ENCODE assay signal across 7 cellular contexts in genomic region chr3:121834079-121834730, GRCh38. TPM values are rescaled to one million over a fixed set of nuclear protein-coding genes. Genes with fewer than 3 reads are reported as not detected.
DNase-seq lines count a peak whose midpoint lies in the region; ATAC-seq and TF ChIP-seq lines count a peak whose summit lies in the region.

No MANE protein-coding gene starts in this region.

- WGBS in iPS DF 6.9 (ENCODE audit: insufficient coverage, insufficient read length) = 100% methylated on average over 1 of the region's 18 CpGs

- H3K9me3 ChIP-seq in ES-I3 (ENCODE audit: control insufficient read depth, insufficient read depth, low read length) (no peaks in the 10 kb centered on the region), iPS DF 6.9 (ENCODE audit: control insufficient read depth, insufficient read depth, low read length) (no peaks in the 10 kb centered on the region), skeletal muscle satellite cell (replicated peaks; ENCODE audit: low read length) (no peaks in the 10 kb centered on the region)

- DNase-seq in activated naive CD8-positive, alpha-beta T cell treated with anti-CD3 and anti-CD28 coated beads, Interleukin-2, amount 10 ng/mL, durations not matched to agents 7 days and 5 days = peak; percentile 35
- DNase-seq in iPS DF 6.9 (ENCODE audit: low read depth, low spot score) = no peak
- DNase-seq in KG1 (lab: John Stamatoyannopoulos, UW) = no peak
- DNase-seq in occipital lobe (lab: John Stamatoyannopoulos, UW) = no peak

- ATAC-seq in activated naive CD8-positive, alpha-beta T cell treated with anti-CD3 and anti-CD28 coated beads, Interleukin-2, amount 10 ng/mL, durations not matched to agents 7 days and 5 days (ENCODE audit: low read depth) = no peak

- H3K4me1 ChIP-seq in ES-I3 (ENCODE audit: insufficient read depth, low read length) = peaks cover 5% of the 10 kb centered on the region; the same call in 1 of the 2 replicates
- H3K4me1 ChIP-seq in iPS DF 6.9 (ENCODE audit: control insufficient read depth, insufficient read depth, low read length) = no peaks in the 10 kb centered on the region
- peaks cover 8% of the 10 kb centered on the region for H3K4me1 ChIP-seq in skeletal muscle satellite cell (ENCODE audit: control insufficient read depth, insufficient read depth, low read length)

- H3K27ac ChIP-seq in iPS DF 6.9 (ENCODE audit: low read length) = no peak overlapping the region

- H3K27me3 ChIP-seq in iPS DF 6.9 (ENCODE audit: control insufficient read depth, insufficient read depth, low read length) = peaks cover 1% of the 10 kb centered on the region; the same call in 1 of the 2 replicates
- no peaks in the 10 kb centered on the region for H3K27me3 ChIP-seq in skeletal muscle satellite cell (ENCODE audit: control insufficient read depth, insufficient read depth, low read length)

- H3K9ac ChIP-seq in ES-I3 (ENCODE audit: low read depth, low read length) = peak overlapping the region; percentile 83
- peak overlapping the region; percentile 92 for H3K9ac ChIP-seq in skeletal muscle satellite cell (ENCODE audit: low read depth, low read length)

- H3K4me3 Mint-ChIP-seq in activated naive CD8-positive, alpha-beta T cell treated with anti-CD3 and anti-CD28 coated beads, Interleukin-2, amount 10 ng/mL, durations not matched to agents 7 days and 5 days = peak overlapping the region; percentile 95

- H3K4me3 ChIP-seq in iPS DF 6.9 (ENCODE audit: low read length) (peak overlapping the region; percentile 83), skeletal muscle satellite cell (ENCODE audit: low read length) (peak overlapping the region; percentile 87)

- POLR2A ChIA-PET in activated naive CD8-positive, alpha-beta T cell treated with anti-CD3 and anti-CD28 coated beads, Interleukin-2, amount 10 ng/mL, durations not matched to agents 7 days and 5 days (lab: Charles Lee) = interaction anchor here (1.0 to 1.7 kb wide), 5 partner anchors 9 to 520 kb away, joined by 4 to 9 read pairs (median 5); partner anchors contain the start of gene GOLGB1

- H3K4me1 Mint-ChIP-seq in activated naive CD8-positive, alpha-beta T cell treated with anti-CD3 and anti-CD28 coated beads, Interleukin-2, amount 10 ng/mL, durations not matched to agents 7 days and 5 days = peaks cover 37% of the 10 kb centered on the region

- H3K9me3 Mint-ChIP-seq in activated naive CD8-positive, alpha-beta T cell treated with anti-CD3 and anti-CD28 coated beads, Interleukin-2, amount 10 ng/mL, durations not matched to agents 7 days and 5 days = no peaks in the 10 kb centered on the region

- H3K36me3 ChIP-seq in ES-I3 (ENCODE audit: insufficient read depth, low read length) (no peaks in the 10 kb centered on the region), iPS DF 6.9 (ENCODE audit: control insufficient read depth, insufficient read depth, low read length) (no peaks in the 10 kb centered on the region; the same call in 1 of the 2 replicates), skeletal muscle satellite cell (ENCODE audit: insufficient read depth, low read length) (peaks cover 3% of the 10 kb centered on the region)

- peak overlapping the region; percentile 90 for H3K27ac Mint-ChIP-seq in activated naive CD8-positive, alpha-beta T cell treated with anti-CD3 and anti-CD28 coated beads, Interleukin-2, amount 10 ng/mL, durations not matched to agents 7 days and 5 days

- H3K27me3 Mint-ChIP-seq in activated naive CD8-positive, alpha-beta T cell treated with anti-CD3 and anti-CD28 coated beads, Interleukin-2, amount 10 ng/mL, durations not matched to agents 7 days and 5 days = no peaks in the 10 kb centered on the region

- no peak for TF ChIP-seq RAD21 in Ishikawa (IDR thresholded peaks at IDR 0.05; ENCODE audit: low read depth)

- peaks cover 27% of the 10 kb centered on the region for H3K36me3 Mint-ChIP-seq in activated naive CD8-positive, alpha-beta T cell treated with anti-CD3 and anti-CD28 coated beads, Interleukin-2, amount 10 ng/mL, durations not matched to agents 7 days and 5 days

- no peak for TF ChIP-seq EP300 in Ishikawa (IDR thresholded peaks at IDR 0.05; ENCODE audit: borderline replicate concordance)

- peak overlapping the region; percentile 88 for H3K4me2 ChIP-seq in skeletal muscle satellite cell (ENCODE audit: low read length)

TF ChIP-seq in Ishikawa, 13 proteins besides CTCF, POLR2A, EP300 and RAD21:
- no peak for TF ChIP-seq USF1 (IDR thresholded peaks at IDR 0.05)
- no peak for TF ChIP-seq ZBTB7A (IDR thresholded peaks at IDR 0.05; ENCODE audit: low read depth)
- TF ChIP-seq CEBPB (IDR thresholded peaks at IDR 0.05) = peak; percentile 99
- TF ChIP-seq MAX (IDR thresholded peaks at IDR 0.05) = no peak
- no peak for TF ChIP-seq YY1 (IDR thresholded peaks at IDR 0.05; ENCODE audit: low read depth)
- no peak for TF ChIP-seq FOXM1 (IDR thresholded peaks at IDR 0.05; ENCODE audit: borderline replicate concordance, low read depth)
- TF ChIP-seq EGR1 (IDR thresholded peaks at IDR 0.05) = no peak
- TF ChIP-seq NFIC (IDR thresholded peaks at IDR 0.05) = no peak

RNA-seq across cellular contexts. Expression of gene IQCB1, which starts 0.7 kb away (rescaled TPM):
- total RNA-seq in activated naive CD8-positive, alpha-beta T cell treated with anti-CD3 and anti-CD28 coated beads, Interleukin-2, amount 10 ng/mL, durations not matched to agents 7 days and 5 days = 10 to 100 TPM; 29.5 to 33.2 TPM
- 10.9 and 12.5 TPM in 2 replicates for total RNA-seq in skeletal muscle satellite cell (2012; rRNA removed)
- total RNA-seq in occipital lobe = 37.6 TPM

RNA-seq across cellular contexts. Expression of gene EAF2, which starts 0.8 kb away (rescaled TPM):
- total RNA-seq in activated naive CD8-positive, alpha-beta T cell treated with anti-CD3 and anti-CD28 coated beads, Interleukin-2, amount 10 ng/mL, durations not matched to agents 7 days and 5 days = 10 to 100 TPM; 11.4 to 13.3 TPM
- 2.0 and 2.2 TPM in 2 replicates for total RNA-seq in skeletal muscle satellite cell (2012; rRNA removed)
- 5.3 TPM for total RNA-seq in occipital lobe

RNA-seq across cellular contexts. Expression of gene SLC15A2, which starts 60.0 kb away (rescaled TPM):
- total RNA-seq in activated naive CD8-positive, alpha-beta T cell treated with anti-CD3 and anti-CD28 coated beads, Interleukin-2, amount 10 ng/mL, durations not matched to agents 7 days and 5 days = 1 to 10 TPM; 1.8 to 3.7 TPM
- under 0.01 and 0.25 TPM in 2 replicates for total RNA-seq in skeletal muscle satellite cell (2012; rRNA removed)
- total RNA-seq in occipital lobe = 10.0 TPM
